In genomic region chr22:46117206-46118199, GRCh38 we compare ENCODE assay signal across 14 cellular contexts. TPM values are rescaled to one million over a fixed set of nuclear protein-coding genes. Genes with fewer than 3 reads are reported as not detected.
DNase-seq lines count a peak whose midpoint lies in the region; ATAC-seq, FAIRE-seq and TF ChIP-seq lines count a peak whose summit lies in the region.
"Had no signal": no experiment of that assay in that cellular context is flagged by ENCODE, and none has a peak within 500 bp of the region (broad histone marks: within the 10 kb centered on the region; RNA-seq: fewer than 3 reads in every experiment).

No MANE protein-coding gene starts in this region.

- H3K9me3 ChIP-seq in heart left ventricle (no peaks in the 10 kb centered on the region), ovary (no peaks in the 10 kb centered on the region)
- H3K9me3 ChIP-seq: neutrophil had no signal

- H3K27ac ChIP-seq in heart left ventricle, result peak overlapping the region in 10 of 12 donors; percentile 16 to 85 (median 46)
- peak overlapping the region; percentile 47 to 69 for H3K27ac ChIP-seq in ovary
- H3K27ac ChIP-seq: epithelial cell of prostate, hepatocyte, neutrophil had no signal

- H3K27me3 ChIP-seq in heart left ventricle, result no peaks in the 10 kb centered on the region
- no peaks in the 10 kb centered on the region for H3K27me3 ChIP-seq in bronchial epithelial cell (ENCODE audit: control insufficient read depth, insufficient read depth, low read length)
- H3K27me3 ChIP-seq in ovary, result no peaks in the 10 kb centered on the region
- H3K27me3 ChIP-seq: hepatocyte, neutrophil had no signal

- no peak for DNase-seq in heart left ventricle
- DNase-seq in left ventricle myocardium superior, result no peak
- DNase-seq in bronchial epithelial cell (ENCODE audit: low read depth), result no peak
- DNase-seq in ovary, result peak in 4 of 5 donors; percentile 54 to 68 (median 58)
- no peak for DNase-seq in urothelium cell line (ENCODE audit: low spot score)
- no peak for DNase-seq in NCI-H526 treated with DMSO at 0.1 percent for 48 hours (lab: John Stamatoyannopoulos, UW)
- DNase-seq: cortex of kidney had no signal

- TF ChIP-seq POLR2A in heart left ventricle (IDR thresholded peaks at IDR 0.05) (no peak), ovary (IDR thresholded peaks at IDR 0.05) (no peak)

- peaks cover 0 to 18% (median 12%) of the 10 kb centered on the region in 9 donors for H3K36me3 ChIP-seq in heart left ventricle
- peaks cover 6% of the 10 kb centered on the region for H3K36me3 ChIP-seq in bronchial epithelial cell (ENCODE audit: control insufficient read depth, insufficient read depth, low read length)
- no peaks in the 10 kb centered on the region for H3K36me3 ChIP-seq in ovary

- H3K4me3 ChIP-seq in heart left ventricle (no peak overlapping the region), bronchial epithelial cell (ENCODE audit: low read depth, low read length) (no peak overlapping the region), ovary (no peak overlapping the region)
- H3K4me3 ChIP-seq: GM12878, hepatocyte had no signal

- ATAC-seq in heart left ventricle (no peak), left ventricle myocardium superior (no peak), GM21825 (IDR thresholded peaks at IDR 0.05; ENCODE audit: unreplicated experiment) (no peak), HG03280 (IDR thresholded peaks at IDR 0.05; ENCODE audit: unreplicated experiment) (no peak)

- no peak for TF ChIP-seq EP300 in ovary (IDR thresholded peaks at IDR 0.05)

- TF ChIP-seq CTCF in heart left ventricle (IDR thresholded peaks at IDR 0.05) (no peak), bronchial epithelial cell (IDR thresholded peaks at IDR 0.05; ENCODE audit: insufficient read depth, low read length, severe bottlenecking) (no peak), ovary (IDR thresholded peaks at IDR 0.05) (no peak)

- 92 to 97% (median 94%) methylated on average over 8 to 10 of the region's 10 CpGs for WGBS in heart left ventricle, 4 donors
- WGBS in ovary, 3 donors, result 72 to 84% (median 72%) methylated on average over 10 of the region's 10 CpGs

- intact Hi-C loops in heart left ventricle (cut with DNase I), result loop anchor here in 7 of 10 donors (2.0 to 10.0 kb wide), 6 partner anchors 111 to 523 kb away; no protein-coding TSS in a partner anchor
- intact Hi-C loops in left ventricle myocardium superior (cut with micrococcal nuclease), result loop anchor here (5.0 kb wide), 1 partner anchor 110 kb away; no protein-coding TSS in a partner anchor
- intact Hi-C loops in ovary (cut with DNase I), result loop anchor here in 1 of 4 donors (2.0 kb wide), 1 partner anchor 111 kb away; no protein-coding TSS in a partner anchor

- H3K4me1 ChIP-seq in heart left ventricle (peaks cover 15 to 61% (median 38%) of the 10 kb centered on the region in 12 donors), ovary (ENCODE audit: insufficient read depth) (peaks cover 25% of the 10 kb centered on the region)

- FAIRE-seq in bronchial epithelial cell (lab: Jason Lieb, UNC) (peak; percentile 40), urothelium cell line (lab: Jason Lieb, UNC) (peak; percentile 27)
- FAIRE-seq: GM12878, keratinocyte had no signal

RNA-seq across cellular contexts. Expression of gene PPARA, which starts 32.8 kb away (rescaled TPM):
- total RNA-seq in heart left ventricle, result 10 to 100 TPM; 51.0 to 96.4 (median 83.6) TPM
- polyA plus RNA-seq in heart left ventricle, result 10 to 100 TPM; 21.1 to 60.9 TPM
- 78.9 TPM for total RNA-seq in left ventricle myocardium superior
- total RNA-seq in bronchial epithelial cell, result 7.6 and 10.5 TPM in 2 replicates
- 10 to 100 TPM in 6 of 7 donors, 1 to 10 TPM in 1; 9.7 to 41.0 (median 34.0) TPM for total RNA-seq in ovary
- polyA plus RNA-seq in ovary, result 10 to 100 TPM; 12.8 to 16.0 TPM

Comparison
In these comparisons a context has a peak if more than half of its experiments do, and no peak if none do; other contexts are left out.
1. DNase-seq: peak in ovary (4 of 5); none in heart left ventricle (0 of 5), left ventricle myocardium superior (single experiment), bronchial epithelial cell (single experiment), urothelium cell line (single experiment) and NCI-H526 treated with DMSO at 0.1 percent for 48 hours (single experiment).